In genomic region chrX:135520553-135521404, GRCh38 we compare ENCODE assay signal across 1 cellular context.
TF ChIP-seq lines count a peak whose summit lies in the region.

TSS of gene INTS6L (plus strand) at chrX:135520660. CDS start at chrX:135520993, 333 bp downstream.

TF ChIP-seq in HEK293, 187 proteins besides CTCF, POLR2A, EP300 and RAD21 (continued from another document and continues in another):
- TF ChIP-seq, protein P1, sequence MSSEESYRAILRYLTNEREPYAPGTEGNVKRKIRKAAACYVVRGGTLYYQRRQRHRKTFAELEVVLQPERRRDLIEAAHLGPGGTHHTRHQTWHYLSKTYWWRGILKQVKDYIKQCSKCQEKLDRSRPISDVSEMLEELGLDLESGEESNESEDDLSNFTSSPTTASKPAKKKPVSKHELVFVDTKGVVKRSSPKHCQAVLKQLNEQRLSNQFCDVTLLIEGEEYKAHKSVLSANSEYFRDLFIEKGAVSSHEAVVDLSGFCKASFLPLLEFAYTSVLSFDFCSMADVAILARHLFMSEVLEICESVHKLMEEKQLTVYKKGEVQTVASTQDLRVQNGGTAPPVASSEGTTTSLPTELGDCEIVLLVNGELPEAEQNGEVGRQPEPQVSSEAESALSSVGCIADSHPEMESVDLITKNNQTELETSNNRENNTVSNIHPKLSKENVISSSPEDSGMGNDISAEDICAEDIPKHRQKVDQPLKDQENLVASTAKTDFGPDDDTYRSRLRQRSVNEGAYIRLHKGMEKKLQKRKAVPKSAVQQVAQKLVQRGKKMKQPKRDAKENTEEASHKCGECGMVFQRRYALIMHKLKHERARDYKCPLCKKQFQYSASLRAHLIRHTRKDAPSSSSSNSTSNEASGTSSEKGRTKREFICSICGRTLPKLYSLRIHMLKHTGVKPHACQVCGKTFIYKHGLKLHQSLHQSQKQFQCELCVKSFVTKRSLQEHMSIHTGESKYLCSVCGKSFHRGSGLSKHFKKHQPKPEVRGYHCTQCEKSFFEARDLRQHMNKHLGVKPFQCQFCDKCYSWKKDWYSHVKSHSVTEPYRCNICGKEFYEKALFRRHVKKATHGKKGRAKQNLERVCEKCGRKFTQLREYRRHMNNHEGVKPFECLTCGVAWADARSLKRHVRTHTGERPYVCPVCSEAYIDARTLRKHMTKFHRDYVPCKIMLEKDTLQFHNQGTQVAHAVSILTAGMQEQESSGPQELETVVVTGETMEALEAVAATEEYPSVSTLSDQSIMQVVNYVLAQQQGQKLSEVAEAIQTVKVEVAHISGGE (tag by site-specific recombination; conservative IDR thresholded peaks at IDR 0.05; ENCODE audit: low read depth): peak; percentile 24; the same call in 1 of the 2 replicates
- TF ChIP-seq ZNF10 (tag by site-specific recombination; IDR thresholded peaks at IDR 0.05) (no peak), PBX3 (CRISPR knock-in tag; IDR thresholded peaks at IDR 0.05) (no peak), ZNF560 (tag by site-specific recombination; IDR thresholded peaks at IDR 0.05; ENCODE audit: borderline replicate concordance) (no peak), ZNF830 (tag by site-specific recombination; IDR thresholded peaks at IDR 0.05; ENCODE audit: low read depth) (no peak), ZNF521 (tag by site-specific recombination; IDR thresholded peaks at IDR 0.05) (no peak), TCF7L2 (IDR thresholded peaks at IDR 0.05; ENCODE audit: borderline replicate concordance, low read depth, low read length) (no peak), TSHZ1 (tag by site-specific recombination; IDR thresholded peaks at IDR 0.05; ENCODE audit: borderline replicate concordance) (no peak), ZEB2 (tag by site-specific recombination; IDR thresholded peaks at IDR 0.05) (no peak), WT1 (tag by site-specific recombination; IDR thresholded peaks at IDR 0.05) (no peak), ZNF558 (tag by site-specific recombination; IDR thresholded peaks at IDR 0.05) (no peak), ZNF645 (tag by site-specific recombination; IDR thresholded peaks at IDR 0.05) (no peak), INSM2 (tag by site-specific recombination; IDR thresholded peaks at IDR 0.05) (no peak), PATZ1 (tag by site-specific recombination; IDR thresholded peaks at IDR 0.05) (peak; percentile 60), PRDM1 (tag by site-specific recombination; IDR thresholded peaks at IDR 0.05) (peak; percentile 47; the same call in 1 of the 2 replicates), ZNF423 (tag by site-specific recombination; IDR thresholded peaks at IDR 0.05) (no peak), ZNF843 (tag by site-specific recombination; IDR thresholded peaks at IDR 0.05) (no peak; the same call in 1 of the 2 replicates), ZBTB8A (tag by site-specific recombination; IDR thresholded peaks at IDR 0.05) (no peak), MZF1 (tag by site-specific recombination; IDR thresholded peaks at IDR 0.05; ENCODE audit: borderline replicate concordance) (no peak), ZNF561 (tag by site-specific recombination; IDR thresholded peaks at IDR 0.05; ENCODE audit: borderline replicate concordance) (no peak), ZNF571 (tag by site-specific recombination; IDR thresholded peaks at IDR 0.05) (no peak), YY2 (tag by site-specific recombination; IDR thresholded peaks at IDR 0.05) (no peak), BCL11A (tag by site-specific recombination; IDR thresholded peaks at IDR 0.05; ENCODE audit: low read depth) (0 out of 2 replicates have a peak, but pooled peaks have one; percentile 13), ZNF626 (tag by site-specific recombination; IDR thresholded peaks at IDR 0.05) (no peak), ZNF214 (tag by site-specific recombination; IDR thresholded peaks at IDR 0.05; ENCODE audit: borderline replicate concordance) (no peak), ZBTB1 (tag by site-specific recombination; IDR thresholded peaks at IDR 0.05) (no peak), HOXA7 (CRISPR knock-in tag; IDR thresholded peaks at IDR 0.05; ENCODE audit: borderline replicate concordance) (no peak), PRDM6 (tag by site-specific recombination; IDR thresholded peaks at IDR 0.05) (no peak), ZNF621 (tag by site-specific recombination; IDR thresholded peaks at IDR 0.05) (no peak), ZFP69B (tag by site-specific recombination; IDR thresholded peaks at IDR 0.05) (no peak)
- TF ChIP-seq, protein P2, sequence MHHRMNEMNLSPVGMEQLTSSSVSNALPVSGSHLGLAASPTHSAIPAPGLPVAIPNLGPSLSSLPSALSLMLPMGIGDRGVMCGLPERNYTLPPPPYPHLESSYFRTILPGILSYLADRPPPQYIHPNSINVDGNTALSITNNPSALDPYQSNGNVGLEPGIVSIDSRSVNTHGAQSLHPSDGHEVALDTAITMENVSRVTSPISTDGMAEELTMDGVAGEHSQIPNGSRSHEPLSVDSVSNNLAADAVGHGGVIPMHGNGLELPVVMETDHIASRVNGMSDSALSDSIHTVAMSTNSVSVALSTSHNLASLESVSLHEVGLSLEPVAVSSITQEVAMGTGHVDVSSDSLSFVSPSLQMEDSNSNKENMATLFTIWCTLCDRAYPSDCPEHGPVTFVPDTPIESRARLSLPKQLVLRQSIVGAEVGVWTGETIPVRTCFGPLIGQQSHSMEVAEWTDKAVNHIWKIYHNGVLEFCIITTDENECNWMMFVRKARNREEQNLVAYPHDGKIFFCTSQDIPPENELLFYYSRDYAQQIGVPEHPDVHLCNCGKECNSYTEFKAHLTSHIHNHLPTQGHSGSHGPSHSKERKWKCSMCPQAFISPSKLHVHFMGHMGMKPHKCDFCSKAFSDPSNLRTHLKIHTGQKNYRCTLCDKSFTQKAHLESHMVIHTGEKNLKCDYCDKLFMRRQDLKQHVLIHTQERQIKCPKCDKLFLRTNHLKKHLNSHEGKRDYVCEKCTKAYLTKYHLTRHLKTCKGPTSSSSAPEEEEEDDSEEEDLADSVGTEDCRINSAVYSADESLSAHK (tag by site-specific recombination; IDR thresholded peaks at IDR 0.05): no peak
- TF ChIP-seq, protein P3, sequence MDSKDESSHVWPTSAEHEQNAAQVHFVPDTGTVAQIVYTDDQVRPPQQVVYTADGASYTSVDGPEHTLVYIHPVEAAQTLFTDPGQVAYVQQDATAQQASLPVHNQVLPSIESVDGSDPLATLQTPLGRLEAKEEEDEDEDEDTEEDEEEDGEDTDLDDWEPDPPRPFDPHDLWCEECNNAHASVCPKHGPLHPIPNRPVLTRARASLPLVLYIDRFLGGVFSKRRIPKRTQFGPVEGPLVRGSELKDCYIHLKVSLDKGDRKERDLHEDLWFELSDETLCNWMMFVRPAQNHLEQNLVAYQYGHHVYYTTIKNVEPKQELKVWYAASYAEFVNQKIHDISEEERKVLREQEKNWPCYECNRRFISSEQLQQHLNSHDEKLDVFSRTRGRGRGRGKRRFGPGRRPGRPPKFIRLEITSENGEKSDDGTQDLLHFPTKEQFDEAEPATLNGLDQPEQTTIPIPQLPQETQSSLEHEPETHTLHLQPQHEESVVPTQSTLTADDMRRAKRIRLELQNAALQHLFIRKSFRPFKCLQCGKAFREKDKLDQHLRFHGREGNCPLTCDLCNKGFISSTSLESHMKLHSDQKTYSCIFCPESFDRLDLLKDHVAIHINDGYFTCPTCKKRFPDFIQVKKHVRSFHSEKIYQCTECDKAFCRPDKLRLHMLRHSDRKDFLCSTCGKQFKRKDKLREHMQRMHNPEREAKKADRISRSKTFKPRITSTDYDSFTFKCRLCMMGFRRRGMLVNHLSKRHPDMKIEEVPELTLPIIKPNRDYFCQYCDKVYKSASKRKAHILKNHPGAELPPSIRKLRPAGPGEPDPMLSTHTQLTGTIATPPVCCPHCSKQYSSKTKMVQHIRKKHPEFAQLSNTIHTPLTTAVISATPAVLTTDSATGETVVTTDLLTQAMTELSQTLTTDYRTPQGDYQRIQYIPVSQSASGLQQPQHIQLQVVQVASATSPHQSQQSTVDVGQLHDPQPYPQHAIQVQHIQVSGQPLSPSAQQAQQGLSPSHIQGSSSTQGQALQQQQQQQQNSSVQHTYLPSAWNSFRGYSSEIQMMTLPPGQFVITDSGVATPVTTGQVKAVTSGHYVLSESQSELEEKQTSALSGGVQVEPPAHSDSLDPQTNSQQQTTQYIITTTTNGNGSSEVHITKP (tag by site-specific recombination; IDR thresholded peaks at IDR 0.05): peak; percentile 64
- TF ChIP-seq, protein P4, sequence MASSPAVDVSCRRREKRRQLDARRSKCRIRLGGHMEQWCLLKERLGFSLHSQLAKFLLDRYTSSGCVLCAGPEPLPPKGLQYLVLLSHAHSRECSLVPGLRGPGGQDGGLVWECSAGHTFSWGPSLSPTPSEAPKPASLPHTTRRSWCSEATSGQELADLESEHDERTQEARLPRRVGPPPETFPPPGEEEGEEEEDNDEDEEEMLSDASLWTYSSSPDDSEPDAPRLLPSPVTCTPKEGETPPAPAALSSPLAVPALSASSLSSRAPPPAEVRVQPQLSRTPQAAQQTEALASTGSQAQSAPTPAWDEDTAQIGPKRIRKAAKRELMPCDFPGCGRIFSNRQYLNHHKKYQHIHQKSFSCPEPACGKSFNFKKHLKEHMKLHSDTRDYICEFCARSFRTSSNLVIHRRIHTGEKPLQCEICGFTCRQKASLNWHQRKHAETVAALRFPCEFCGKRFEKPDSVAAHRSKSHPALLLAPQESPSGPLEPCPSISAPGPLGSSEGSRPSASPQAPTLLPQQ (tag by site-specific recombination; IDR thresholded peaks at IDR 0.05): peak; percentile 11; the same call in 1 of the 2 replicates
